In the genomic region with DNA sequence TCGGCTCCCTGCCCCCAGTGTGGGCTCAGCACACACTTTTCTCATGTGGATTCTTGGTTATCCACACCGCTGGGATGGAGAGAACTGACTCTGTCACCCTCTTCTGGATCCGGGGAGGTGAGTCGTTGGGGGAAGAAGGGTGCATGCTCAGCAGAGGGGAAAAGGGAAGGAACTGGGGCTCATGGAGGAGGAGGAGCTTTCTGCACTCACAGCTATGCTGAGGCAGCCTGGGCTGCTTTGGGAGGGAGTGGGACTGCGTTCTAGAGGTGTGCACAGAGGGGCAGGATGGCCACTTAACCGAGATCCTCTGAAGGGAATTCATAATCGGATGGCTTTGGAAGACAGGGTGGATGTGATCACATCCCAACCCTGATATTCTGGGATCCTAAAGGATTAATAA, we compare ENCODE assay signal across 20 cellular contexts. TPM values are rescaled to one million over a fixed set of nuclear protein-coding genes. Genes with fewer than 3 reads are reported as not detected.
DNase-seq lines count a peak whose midpoint lies in the region; ATAC-seq and TF ChIP-seq lines count a peak whose summit lies in the region.
"Had no signal": no experiment of that assay in that cellular context is flagged by ENCODE, and none has a peak within 500 bp of the region (broad histone marks: within the 10 kb centered on the region; RNA-seq: fewer than 3 reads in every experiment).

No MANE protein-coding gene starts in this region.

- H3K27me3 Mint-ChIP-seq in HFFc6 (ENCODE audit: insufficient read depth), result peaks cover 11% of the 10 kb centered on the region
- H3K27me3 Mint-ChIP-seq: brain had no signal

- TF ChIP-seq CTCF in HL-60 (IDR thresholded peaks at IDR 0.05; ENCODE audit: insufficient read depth, low read length), result no peak
- TF ChIP-seq CTCF in left lung (IDR thresholded peaks at IDR 0.05), result no peak
- TF ChIP-seq CTCF in spleen (IDR thresholded peaks at IDR 0.05 in 8 of 11, conservative IDR thresholded peaks at IDR 0.05 in 3 of 11), result no peak
- no peak for TF ChIP-seq CTCF in HFFc6 (IDR thresholded peaks at IDR 0.05)
- no peak for TF ChIP-seq CTCF in GM13977 (IDR thresholded peaks at IDR 0.05; ENCODE audit: extremely low read depth, insufficient read depth, missing control alignments)

- no peak overlapping the region for H3K4me3 Mint-ChIP-seq in HFFc6
- H3K4me3 Mint-ChIP-seq: brain; T-helper 1 cell treated with Interleukin-12 subunit alpha and Interleukin-12 subunit beta and Interleukin-4 antibody, amounts not matched to agents 30 μg/mL and 1 μg/mL, for 36 hours had no signal

- 8 to 52% (median 47%) methylated on average over 6 to 7 of the region's 7 CpGs for WGBS in spleen, 5 donors

- ATAC-seq in left lung, result peak; percentile 47
- ATAC-seq: HCT116 had no signal

- no peaks in the 10 kb centered on the region for H3K4me1 Mint-ChIP-seq in HFFc6 (ENCODE audit: low read depth)

- H3K27ac Mint-ChIP-seq in HFFc6, result no peak overlapping the region
- H3K27ac Mint-ChIP-seq: T-helper 1 cell treated with Interleukin-12 subunit alpha and Interleukin-12 subunit beta and Interleukin-4 antibody, amounts not matched to agents 30 μg/mL and 1 μg/mL, for 36 hours had no signal

- H3K4me1 ChIP-seq in left lung, result peaks cover 0 to 22% of the 10 kb centered on the region in 2 donors
- H3K4me1 ChIP-seq in spleen, result peaks cover 0 to 38% (median 8%) of the 10 kb centered on the region in 6 donors

- no peak for TF ChIP-seq POLR2A in spleen (IDR thresholded peaks at IDR 0.05)

- in situ Hi-C loops in GM13977 (cut with MboI; ENCODE audit: low pct_unique_long_range_greater_than_20kb, low sequenced_read_pairs, unreplicated experiment), result no loop called here

- DNase-seq in HL-60 (ENCODE audit: low read depth in 1 of 2, low spot score in 1 of 2) (peak in 1 of 2 experiments; percentile 66), SKM-1 treated with dmso at 0.1 percent for 144 hours (lab: John Stamatoyannopoulos, UW; ENCODE audit: unreplicated experiment) (peak; percentile 31), left lung (no peak), spleen (no peak), HFFc6 (no peak), NCI-H345 treated with DMSO at 0.1 percent for 48 hours (lab: John Stamatoyannopoulos, UW; ENCODE audit: unreplicated experiment) (no peak), GM13977 (ENCODE audit: low spot score) (no peak)
- DNase-seq in stimulated activated CD4-positive, alpha-beta T cell treated with anti-CD3 and anti-CD28 coated beads, Interleukin-4, amount 100 ng/mL, for 4 hours, result no peak
- DNase-seq: activated CD8-positive, alpha-beta memory T cell treated with anti-CD3 and anti-CD28 coated beads, Interleukin-2, amount 50 U/mL, for 4 hours; activated naive CD4-positive, alpha-beta T cell treated with anti-CD3 and anti-CD28 coated beads, Interleukin-2, amount 50 U/mL, for 16 hours; Calu3; effector CD4-positive, alpha-beta T cell; NCI-H1048; NCI-H748 treated with DMSO at 0.1 percent for 48 hours; nucleus accumbens; RPMI8226; stimulated activated naive CD4-positive, alpha-beta T cell treated with Interleukin-2 at 50 U/mL for 16 hours had no signal

- no peaks in the 10 kb centered on the region for H3K36me3 Mint-ChIP-seq in HFFc6 (ENCODE audit: low read depth)
- H3K36me3 Mint-ChIP-seq: brain had no signal

- no peaks in the 10 kb centered on the region for H3K9me3 Mint-ChIP-seq in HFFc6
- H3K9me3 Mint-ChIP-seq: T-helper 1 cell treated with Interleukin-12 subunit alpha and Interleukin-12 subunit beta and Interleukin-4 antibody, amounts not matched to agents 30 μg/mL and 1 μg/mL, for 36 hours had no signal

- H3K4me3 ChIP-seq in HL-60 (replicated peaks; ENCODE audit: insufficient read depth, low read length) (no peak overlapping the region), left lung (peak overlapping the region in 1 of 2 donors; percentile 17), spleen (peak overlapping the region in 3 of 8 donors; percentile 7 to 38 (median 26))

- intact Hi-C loops in left lung (cut with DNase I), result no loop called here
- intact Hi-C loops in spleen (cut with DNase I; ENCODE audit: low total_unique reads), result no loop called here

- no peaks in the 10 kb centered on the region for H3K27me3 ChIP-seq in HL-60 (ENCODE audit: insufficient read depth, poor library complexity, severe bottlenecking)
- no peaks in the 10 kb centered on the region for H3K27me3 ChIP-seq in left lung
- H3K27me3 ChIP-seq in spleen (replicated peaks in 1 of 7), result peaks cover 0 to 5% (median 0%) of the 10 kb centered on the region in 7 donors

- H3K9me3 ChIP-seq in left lung (no peaks in the 10 kb centered on the region), spleen (no peaks in the 10 kb centered on the region)

- H3K36me3 ChIP-seq in left lung (no peaks in the 10 kb centered on the region), spleen (no peaks in the 10 kb centered on the region)

- H3K27ac ChIP-seq in HL-60 (replicated peaks), result peak overlapping the region; percentile 41; the same call in 1 of the 2 replicates
- peak overlapping the region; percentile 23 to 78 for H3K27ac ChIP-seq in left lung
- peak overlapping the region in 7 of 8 donors; percentile 36 to 83 (median 60) for H3K27ac ChIP-seq in spleen

RNA-seq across cellular contexts. Expression of gene RTL5, which starts 51.6 kb away (rescaled TPM):
- total RNA-seq in left lung (10 to 100 TPM; 10.6 to 13.3 TPM), spleen (1 to 10 TPM; 2.7 to 5.9 (median 4.2) TPM)
- under 1 TPM; 0.46 to 0.99 (median 0.61) TPM for polyA plus RNA-seq in spleen
- total RNA-seq in HFFc6 (2021; fragmentation: NEBNext Ultra II Directional; extraction: Animal tissue kit (Norgen Biotek cat#: 25700)), result 1 to 10 TPM; 1.5 to 2.0 (median 1.9) TPM
